In genomic region chr10:7069706-7070105, GRCh38 we compare ENCODE assay signal across 29 cellular contexts.
DNase-seq lines count a peak whose midpoint lies in the region; ATAC-seq and TF ChIP-seq lines count a peak whose summit lies in the region.
"Had no signal": no experiment of that assay in that cellular context is flagged by ENCODE, and none has a peak within 500 bp of the region (broad histone marks: within the 10 kb centered on the region; RNA-seq: fewer than 3 reads in every experiment).

No MANE protein-coding gene starts in this region.

- H2BK5ac ChIP-seq in mesenchymal stem cell (ENCODE audit: low read depth, low read length, poor library complexity, severe bottlenecking) (no peak overlapping the region), trophoblast cell (ENCODE audit: low read depth, low read length, poor library complexity) (no peak overlapping the region)

- H3K18ac ChIP-seq in mesenchymal stem cell (ENCODE audit: low read depth in 1 of 2, low read length in 2 of 2) = no peak overlapping the region
- no peak overlapping the region for H3K18ac ChIP-seq in trophoblast cell (ENCODE audit: low read length)

- H3K4me1 ChIP-seq in mesenchymal stem cell (ENCODE audit: control insufficient read depth, insufficient read depth, low read depth, low read length) (no peaks in the 10 kb centered on the region), trophoblast cell (ENCODE audit: control insufficient read depth in 1 of 2, insufficient read depth in 2 of 2, low read length in 2 of 2) (no peaks in the 10 kb centered on the region)
- H3K4me1 ChIP-seq: A549, BE2C, Caco-2 had no signal

- H3K36me3 ChIP-seq in mesenchymal stem cell (ENCODE audit: control insufficient read depth in 1 of 2, insufficient read depth in 2 of 2, low read depth in 1 of 2, low read length in 2 of 2) = no peaks in the 10 kb centered on the region
- H3K36me3 ChIP-seq in trophoblast cell (ENCODE audit: control insufficient read depth in 1 of 2, insufficient read depth in 2 of 2, low read length in 2 of 2) = no peaks in the 10 kb centered on the region
- H3K36me3 ChIP-seq: BE2C; BLaER1; BLaER1 treated with 17β-estradiol and CSF1 and Interleukin-3, amounts not matched to agents 10 nM and 100 nM had no signal

- H4K12ac ChIP-seq in trophoblast cell (ENCODE audit: low read depth, low read length) = no peak overlapping the region

- H3K4me2 ChIP-seq in mesenchymal stem cell (ENCODE audit: low read length, poor library complexity, severe bottlenecking) = no peak overlapping the region
- H3K4me2 ChIP-seq in trophoblast cell (ENCODE audit: low read length) = no peak overlapping the region
- H3K4me2 ChIP-seq: A549; BLaER1; BLaER1 treated with 17β-estradiol and CSF1 and Interleukin-3, amounts not matched to agents 10 nM and 100 nM had no signal

- WGBS in mesenchymal stem cell = 79% methylated on average over 6 of the region's 6 CpGs
- WGBS in trophoblast cell (ENCODE audit: extremely low coverage, insufficient coverage, insufficient read length) = no CpG with 5 or more reads among the region's 6 CpGs

- no peak overlapping the region for H3K9ac ChIP-seq in mesenchymal stem cell (ENCODE audit: low read length)
- H3K9ac ChIP-seq in trophoblast cell (ENCODE audit: low read length) = no peak overlapping the region
- H3K9ac ChIP-seq: BLaER1; BLaER1 treated with 17β-estradiol and CSF1 and Interleukin-3, amounts not matched to agents 10 nM and 100 nM had no signal

- H3K79me1 ChIP-seq in mesenchymal stem cell (replicated peaks; ENCODE audit: low read length, poor library complexity, severe bottlenecking) (no peaks in the 10 kb centered on the region), trophoblast cell (ENCODE audit: low read length) (no peaks in the 10 kb centered on the region)

- DNase-seq in mesenchymal stem cell = no peak
- peak; percentile 53 to 76 for DNase-seq in trophoblast cell
- DNase-seq in GM10248 (ENCODE audit: extremely low spot score) = no peak
- DNase-seq: 8988T; ACHN; AML-193; BE2C; C1 segment of cervical spinal cord; Caco-2; Calu3; CD4-positive, alpha-beta memory T cell; CD4-positive, alpha-beta T cell; CD4-positive, CD25-positive, alpha-beta regulatory T cell; CD8-positive, alpha-beta memory T cell; CD8-positive, alpha-beta T cell; COR-L47; DMS 273 treated with DMSO at 0.1 percent for 48 hours; DMS153; DMS53; DMS79; DMS79 treated with DMSO at 0.1 percent for 48 hours; DND-41; EL had no signal

- H3K14ac ChIP-seq in mesenchymal stem cell (ENCODE audit: low read length in 2 of 2) (no peak overlapping the region), trophoblast cell (ENCODE audit: low read length) (no peak overlapping the region)

- CTCF ChIA-PET in GM10248 (lab: Yijun Ruan, JAX) = interaction anchor here (1.4 kb wide), 1 partner anchor 30 kb away, joined by 3 read pairs; no protein-coding TSS in a partner anchor

- H3K4ac ChIP-seq in mesenchymal stem cell (ENCODE audit: low read depth in 1 of 2, low read length in 2 of 2) (no peak overlapping the region), trophoblast cell (ENCODE audit: low read depth, low read length) (no peak overlapping the region)

- H4K8ac ChIP-seq in mesenchymal stem cell (ENCODE audit: low read length) = no peak overlapping the region
- H4K8ac ChIP-seq in trophoblast cell (ENCODE audit: low read depth, low read length) = no peak overlapping the region

- H2AK5ac ChIP-seq in mesenchymal stem cell (ENCODE audit: low read length, severe bottlenecking) (no peak overlapping the region), trophoblast cell (ENCODE audit: low read length) (no peak overlapping the region)

- H3K9me3 ChIP-seq in mesenchymal stem cell (ENCODE audit: control insufficient read depth, low read length) (no peaks in the 10 kb centered on the region), trophoblast cell (ENCODE audit: insufficient read depth, low read depth, low read length) (no peaks in the 10 kb centered on the region)
- H3K9me3 ChIP-seq: BE2C, Caco-2 had no signal

- no peak for TF ChIP-seq CTCF in GM10248 (IDR thresholded peaks at IDR 0.05; ENCODE audit: control extremely low read depth, extremely low read depth, low read depth, missing control alignments)

- no peak for ATAC-seq in HG02588 (IDR thresholded peaks at IDR 0.05; ENCODE audit: unreplicated experiment)
- ATAC-seq: A549; CD8-positive, alpha-beta T cell had no signal

- no peak overlapping the region for H3K4me3 ChIP-seq in mesenchymal stem cell (ENCODE audit: insufficient read depth in 1 of 2, low read depth in 1 of 2, low read length in 2 of 2)
- H3K4me3 ChIP-seq in trophoblast cell (ENCODE audit: low read depth, low read length) = no peak overlapping the region
- H3K4me3 ChIP-seq: A549; BLaER1; BLaER1 treated with 17β-estradiol and CSF1 and Interleukin-3, amounts not matched to agents 10 nM and 100 nM had no signal

- no peak overlapping the region for H2BK15ac ChIP-seq in mesenchymal stem cell (ENCODE audit: low read depth, poor library complexity, severe bottlenecking)

- H4K91ac ChIP-seq in mesenchymal stem cell (ENCODE audit: low read length) = peak overlapping the region; percentile 75
- H4K91ac ChIP-seq in trophoblast cell (ENCODE audit: low read depth, low read length) = no peak overlapping the region

- H2BK12ac ChIP-seq in mesenchymal stem cell (ENCODE audit: low read length in 2 of 2) (no peak overlapping the region), trophoblast cell (ENCODE audit: low read length) (no peak overlapping the region)

- H2AFZ ChIP-seq in mesenchymal stem cell (ENCODE audit: low read depth, low read length) (no peak overlapping the region), trophoblast cell (ENCODE audit: insufficient read depth, low read length, poor library complexity) (no peak overlapping the region)

- H3K79me2 ChIP-seq in trophoblast cell (ENCODE audit: control insufficient read depth, insufficient read depth, low read length, poor library complexity) = no peaks in the 10 kb centered on the region

- H3K27ac ChIP-seq in mesenchymal stem cell (ENCODE audit: low read length, poor library complexity, severe bottlenecking) = no peak overlapping the region
- no peak overlapping the region for H3K27ac ChIP-seq in trophoblast cell (ENCODE audit: low read depth, low read length)
- H3K27ac ChIP-seq: 22Rv1; A549; BLaER1; BLaER1 treated with 17β-estradiol and CSF1 and Interleukin-3, amounts not matched to agents 10 nM and 100 nM; C4-2B had no signal

- H3K23ac ChIP-seq in mesenchymal stem cell (ENCODE audit: low read length in 2 of 2) = no peak overlapping the region
- H3K23ac ChIP-seq in trophoblast cell (ENCODE audit: low read length) = no peak overlapping the region

- peaks cover 0 to 13% of the 10 kb centered on the region in 2 experiments for H3K27me3 ChIP-seq in mesenchymal stem cell (ENCODE audit: control insufficient read depth in 1 of 2, insufficient read depth in 1 of 2, low read length in 2 of 2)
- no peaks in the 10 kb centered on the region for H3K27me3 ChIP-seq in trophoblast cell (ENCODE audit: insufficient read depth, low read length)
- H3K27me3 ChIP-seq: BLaER1; BLaER1 treated with 17β-estradiol and CSF1 and Interleukin-3, amounts not matched to agents 10 nM and 100 nM had no signal

- POLR2A ChIA-PET in GM10248 (lab: Yijun Ruan, JAX) = no interaction called here

- H2BK120ac ChIP-seq in mesenchymal stem cell (ENCODE audit: low read depth, low read length) = no peak overlapping the region
- no peak overlapping the region for H2BK120ac ChIP-seq in trophoblast cell (ENCODE audit: insufficient read depth, low read length, poor library complexity)

Comparison
In these comparisons a context has a peak if more than half of its experiments do, and no peak if none do; other contexts are left out.
1. DNase-seq: peak in trophoblast cell (2 of 2); none in mesenchymal stem cell (single experiment) and GM10248 (single experiment).